Comparison of ENCODE assay signal across 6 cellular contexts in genomic region chr19:57903298-57904174, GRCh38. TPM values are rescaled to one million over a fixed set of nuclear protein-coding genes. Genes with fewer than 3 reads are reported as not detected.
A peak's percentile ranks its signal among the peaks of the same experiment; 100 is the strongest.
DNase-seq lines count a peak whose midpoint lies in the region; ATAC-seq and TF ChIP-seq lines count a peak whose summit lies in the region.

No MANE protein-coding gene starts in this region.

- H3K27me3 ChIP-seq in kidney epithelial cell (ENCODE audit: control insufficient read depth, insufficient read depth, low read length): no peaks in the 10 kb centered on the region

- DNase-seq in GM20000 (ENCODE audit: low spot score) (no peak), RPMI8226 (peak; percentile 22), kidney epithelial cell (ENCODE audit: low read depth) (no peak), epidermal melanocyte (ENCODE audit: insufficient read length, low spot score) (no peak)

- peak; percentile 10 for TF ChIP-seq CTCF in GM20000 (IDR thresholded peaks at IDR 0.05; ENCODE audit: extremely low read depth, missing control alignments)
- TF ChIP-seq CTCF in kidney epithelial cell (IDR thresholded peaks at IDR 0.05; ENCODE audit: insufficient read depth, low read length, poor library complexity, severe bottlenecking): peak; percentile 33

- no peak for ATAC-seq in GM19023 (IDR thresholded peaks at IDR 0.05; ENCODE audit: unreplicated experiment)
- ATAC-seq in HG02870 (IDR thresholded peaks at IDR 0.05; ENCODE audit: unreplicated experiment): no peak

- no peak overlapping the region for H3K4me3 ChIP-seq in kidney epithelial cell (ENCODE audit: low read depth, low read length)

- H3K36me3 ChIP-seq in kidney epithelial cell (ENCODE audit: control insufficient read depth, insufficient read depth, low read length): peaks cover 1% of the 10 kb centered on the region

RNA-seq across cellular contexts. Expression of gene ZNF417, which starts 12.9 kb away (rescaled TPM):
- total RNA-seq in kidney epithelial cell: 7.3 and 12.3 TPM in 2 replicates

RNA-seq across cellular contexts. Expression of gene ZNF814, which starts 14.7 kb away (rescaled TPM):
- total RNA-seq in kidney epithelial cell: 9.9 and 19.3 TPM in 2 replicates

RNA-seq across cellular contexts. Expression of gene ZNF418, which starts 31.7 kb away (rescaled TPM):
- 1.9 and 2.6 TPM in 2 replicates for total RNA-seq in kidney epithelial cell

RNA-seq across cellular contexts. Expression of gene ZNF256, which starts 44.0 kb away (rescaled TPM):
- 3.1 and 8.0 TPM in 2 replicates for total RNA-seq in kidney epithelial cell

RNA-seq across cellular contexts. Expression of gene ZNF587, which starts 53.9 kb away (rescaled TPM):
- total RNA-seq in kidney epithelial cell: 15.8 and 19.3 TPM in 2 replicates
